Comparison of ENCODE assay signal across 17 cellular contexts in genomic region chr10:59790080-59790479, GRCh38. TPM values are rescaled to one million over a fixed set of nuclear protein-coding genes. Genes with fewer than 3 reads are reported as not detected.
"Had no signal": no experiment of that assay in that cellular context is flagged by ENCODE, and none has a peak within 500 bp of the region (broad histone marks: within the 10 kb centered on the region; RNA-seq: fewer than 3 reads in every experiment).

No MANE protein-coding gene starts in this region.

RNA-seq across cellular contexts. Expression of gene MRLN, which starts 36.8 kb away (rescaled TPM):
- total RNA-seq: activated B cell treated with CpG ODN at 0.5 μM for 24 hours; activated CD4-positive, alpha-beta memory T cell treated with anti-CD3 and anti-CD28 coated beads for 36 hours; activated CD8-positive, alpha-beta memory T cell treated with anti-CD3 and anti-CD28 coated beads for 36 hours; activated CD8-positive, alpha-beta T cell treated with anti-CD3 and anti-CD28 coated beads for 36 hours; activated naive CD4-positive, alpha-beta T cell treated with anti-CD3 and anti-CD28 coated beads, Interleukin-2, amount 50 U/mL, for 72 hours; activated naive CD8-positive, alpha-beta T cell treated with anti-CD3 and anti-CD28 coated beads for 36 hours; activated T-helper 2 cell treated with anti-CD3 and anti-CD28 coated beads, Interferon-gamma antibody, Interleukin-2, Interleukin-4, amounts not matched to agents 10 μg/mL and 5 μg/mL and 100 μg/mL, durations not matched to agents 14 hours and 24 hours and 36 hours; adrenal gland; astrocyte; body of pancreas; breast epithelium; cardiac muscle cell; chondrocyte; T-cell; T-helper 1 cell treated with Interleukin-12 subunit alpha and Interleukin-12 subunit beta and Interleukin-4 antibody, amounts not matched to agents 30 ng/mL and 1 ng/mL, for 36 hours; T-helper 2 cell treated with Interferon-gamma antibody and Interleukin-4, amounts not matched to agents 100 ng/mL and 5 ng/mL, for 36 hours had no signal
- polyA plus RNA-seq: aorta, cardiac muscle cell had no signal
